ENCODE assay signal across 1 cellular context in the genomic region with DNA sequence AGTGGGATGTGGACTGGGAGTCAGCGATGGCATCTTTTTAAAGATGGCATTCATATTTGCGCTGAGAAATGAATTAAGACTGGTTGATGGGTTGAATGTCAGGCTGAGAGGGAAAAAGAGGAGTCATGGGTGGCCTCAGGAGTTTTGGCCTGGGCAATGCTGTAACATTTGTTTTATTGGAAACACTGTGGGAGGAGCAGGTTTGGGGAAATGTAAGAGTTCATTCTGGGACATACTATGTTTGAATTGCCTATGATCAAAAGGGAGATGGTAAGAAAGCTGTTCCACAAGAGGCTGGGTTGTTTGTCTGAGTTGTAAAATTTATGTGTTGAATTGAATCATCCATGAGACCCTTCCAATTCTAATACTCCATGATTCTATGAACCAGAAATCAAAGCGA.
TF ChIP-seq lines count a peak whose summit lies in the region.

No MANE protein-coding gene starts in this region.

TF ChIP-seq in H1, 55 proteins besides CTCF, POLR2A, EP300 and RAD21 (continued from another document):
- TF ChIP-seq, protein P1, sequence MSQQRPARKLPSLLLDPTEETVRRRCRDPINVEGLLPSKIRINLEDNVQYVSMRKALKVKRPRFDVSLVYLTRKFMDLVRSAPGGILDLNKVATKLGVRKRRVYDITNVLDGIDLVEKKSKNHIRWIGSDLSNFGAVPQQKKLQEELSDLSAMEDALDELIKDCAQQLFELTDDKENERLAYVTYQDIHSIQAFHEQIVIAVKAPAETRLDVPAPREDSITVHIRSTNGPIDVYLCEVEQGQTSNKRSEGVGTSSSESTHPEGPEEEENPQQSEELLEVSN (IDR thresholded peaks at IDR 0.05): no peak
- TF ChIP-seq FOSL1 (IDR thresholded peaks at IDR 0.05; ENCODE audit: insufficient read depth, low read depth, low read length): no peak
- TF ChIP-seq CBX8 (IDR thresholded peaks at IDR 0.05; ENCODE audit: borderline replicate concordance, low read depth, low read length): no peak
- TF ChIP-seq PHF8 (conservative IDR thresholded peaks at IDR 0.05; ENCODE audit: low read depth, low read length): no peak
- TF ChIP-seq RFX5 (IDR thresholded peaks at IDR 0.05; ENCODE audit: borderline replicate concordance, low read depth, low read length): no peak
- no peak for TF ChIP-seq HDAC6 (IDR thresholded peaks at IDR 0.05; ENCODE audit: low read depth, low read length)
